ENCODE assay signal across 8 cellular contexts in the genomic region with DNA sequence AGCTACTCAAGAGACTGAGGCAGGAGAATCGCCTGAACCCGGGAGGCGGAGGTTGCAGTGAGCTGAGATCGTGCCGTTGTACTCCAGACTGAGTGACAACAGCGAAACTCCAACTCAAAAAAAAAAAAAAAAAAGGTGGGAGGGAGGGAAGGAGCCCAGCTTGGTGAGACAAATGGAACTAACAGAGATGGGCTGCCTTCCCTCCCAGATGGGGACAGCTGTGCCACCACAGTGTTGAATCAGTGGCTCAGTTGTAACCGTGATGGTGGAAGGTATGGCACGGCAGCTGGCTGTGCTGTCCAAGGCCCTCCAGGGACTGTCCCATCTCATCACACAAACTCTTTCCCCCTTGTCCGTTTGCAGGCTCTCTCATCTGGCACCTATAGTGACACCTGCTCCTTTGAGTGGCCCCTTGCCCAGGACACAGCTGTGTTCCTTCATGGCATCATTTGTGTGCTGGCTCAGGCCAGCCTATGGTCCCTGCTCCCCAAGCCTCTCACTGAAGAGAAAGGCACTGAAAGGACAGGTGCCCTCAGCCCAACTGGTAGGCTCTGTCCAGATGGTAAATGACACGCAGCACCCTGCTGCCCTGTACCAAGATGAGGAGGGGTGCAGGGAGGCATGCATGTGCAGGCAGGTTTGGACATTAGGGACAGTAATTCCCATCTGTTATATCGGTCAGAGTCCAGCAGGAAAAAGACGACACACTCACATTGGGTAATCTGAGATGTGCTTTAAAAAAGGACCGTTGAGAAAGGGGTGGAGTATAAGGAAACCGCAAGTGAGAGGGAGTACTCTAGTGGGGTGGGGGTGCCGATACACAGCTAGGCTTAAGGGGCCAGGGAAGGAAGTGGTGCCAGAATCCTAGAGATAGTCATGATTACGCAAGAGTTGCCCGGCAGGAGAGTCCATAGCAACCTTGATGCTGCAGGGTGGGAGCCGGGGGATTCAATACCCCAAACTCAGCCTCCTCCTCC. TPM values are rescaled to one million over a fixed set of nuclear protein-coding genes. Genes with fewer than 3 reads are reported as not detected.
DNase-seq lines count a peak whose midpoint lies in the region; ATAC-seq and TF ChIP-seq lines count a peak whose summit lies in the region.

No MANE protein-coding gene starts in this region.

- DNase-seq in Daoy (ENCODE audit: low read depth) (peak; percentile 40), NCI-H2196 treated with DMSO at 0.1 percent for 48 hours (lab: John Stamatoyannopoulos, UW; ENCODE audit: unreplicated experiment) (peak; percentile 49), cerebellar cortex (ENCODE audit: low spot score) (peak; percentile 44), neural crest cell (ENCODE audit: low read depth, low spot score) (no peak), NCI-H748 (lab: John Stamatoyannopoulos, UW; ENCODE audit: unreplicated experiment) (no peak), T1000 (lab: John Stamatoyannopoulos, UW) (no peak), HuH-7 (ENCODE audit: low spot score) (no peak)

- no peaks in the 10 kb centered on the region for H3K36me3 Mint-ChIP-seq in neural crest cell (ENCODE audit: low read depth)

- H3K27ac Mint-ChIP-seq in neural crest cell (ENCODE audit: unreplicated experiment): peak overlapping the region; percentile 57

- H3K4me1 Mint-ChIP-seq in neural crest cell: peaks cover 17% of the 10 kb centered on the region

- H3K4me3 Mint-ChIP-seq in neural crest cell: no peak overlapping the region

- no peaks in the 10 kb centered on the region for H3K9me3 Mint-ChIP-seq in neural crest cell

- no peak for ATAC-seq in GM21576 (IDR thresholded peaks at IDR 0.05; ENCODE audit: unreplicated experiment)

- no peak for TF ChIP-seq CTCF in neural crest cell (conservative IDR thresholded peaks at IDR 0.05)

- H3K27me3 Mint-ChIP-seq in neural crest cell (ENCODE audit: low read depth): no peaks in the 10 kb centered on the region

RNA-seq across cellular contexts. Expression of gene SMIM33, which starts 4.3 kb away (rescaled TPM):
- not detected in 2 replicates for total RNA-seq in Daoy (2014; rRNA removed; shearing (Covaris generic))
- not detected in 2 replicates for total RNA-seq in neural crest cell

RNA-seq across cellular contexts. Expression of gene STING1, which starts 7.5 kb away (rescaled TPM):
- 8.2 and 9.0 TPM in 2 replicates for total RNA-seq in Daoy (2014; rRNA removed; shearing (Covaris generic))
- total RNA-seq in neural crest cell: 0.23 and 0.49 TPM in 2 replicates

RNA-seq across cellular contexts. Expression of gene ECSCR, which starts 12.6 kb away (rescaled TPM):
- 0.23 and 2.4 TPM in 2 replicates for total RNA-seq in Daoy (2014; rRNA removed; shearing (Covaris generic))
- not detected in 2 replicates for total RNA-seq in neural crest cell

RNA-seq across cellular contexts. Expression of gene DNAJC18, which starts 35.8 kb away (rescaled TPM):
- 5.6 and 11.8 TPM in 2 replicates for total RNA-seq in Daoy (2014; rRNA removed; shearing (Covaris generic))
- total RNA-seq in neural crest cell: 27.9 and 32.5 TPM in 2 replicates

Comparison
In these comparisons a context has a peak if more than half of its experiments do, and no peak if none do; other contexts are left out.
1. DNase-seq: peak in Daoy (single experiment), NCI-H2196 treated with DMSO at 0.1 percent for 48 hours (single experiment) and cerebellar cortex (single experiment); none in neural crest cell (single experiment), NCI-H748 (single experiment), T1000 (single experiment) and HuH-7 (single experiment).